15 cellular contexts compared by ENCODE assay signal in genomic region chr14:57464013-57464730, GRCh38. TPM values are rescaled to one million over a fixed set of nuclear protein-coding genes. Genes with fewer than 3 reads are reported as not detected.
DNase-seq lines count a peak whose midpoint lies in the region; ATAC-seq, FAIRE-seq and TF ChIP-seq lines count a peak whose summit lies in the region.
"Had no signal": no experiment of that assay in that cellular context is flagged by ENCODE, and none has a peak within 500 bp of the region (broad histone marks: within the 10 kb centered on the region; RNA-seq: fewer than 3 reads in every experiment).

No MANE protein-coding gene starts in this region.

- H3K4me1 ChIP-seq in upper lobe of right lung, result no peaks in the 10 kb centered on the region
- H3K4me1 ChIP-seq: transverse colon had no signal

- H3K4me3 ChIP-seq in upper lobe of right lung, result no peak overlapping the region
- H3K4me3 ChIP-seq: ovary, transverse colon had no signal

- no peak for FAIRE-seq in frontal cortex (lab: Jason Lieb, UNC)

- ATAC-seq in GM19043 (IDR thresholded peaks at IDR 0.05; ENCODE audit: low read depth, unreplicated experiment) (peak; percentile 81), HG02759 (IDR thresholded peaks at IDR 0.05; ENCODE audit: unreplicated experiment) (peak; percentile 96), HG03565 (IDR thresholded peaks at IDR 0.05; ENCODE audit: unreplicated experiment) (peak; percentile 53), natural killer cell (no peak), T-helper 17 cell (no peak), upper lobe of right lung (no peak)

- intact Hi-C loops in natural killer cell (cut with micrococcal nuclease), result no loop called here
- intact Hi-C loops in upper lobe of right lung (cut with DNase I), result no loop called here

- H3K9me3 Mint-ChIP-seq in natural killer cell, result peaks cover 0 to 2% of the 10 kb centered on the region in 2 donors

- no peaks in the 10 kb centered on the region for H3K9me3 ChIP-seq in T-helper 17 cell (ENCODE audit: control insufficient read depth, low read length, poor library complexity, severe bottlenecking)
- H3K9me3 ChIP-seq in upper lobe of right lung, result no peaks in the 10 kb centered on the region
- H3K9me3 ChIP-seq: ovary, transverse colon had no signal

- TF ChIP-seq CTCF in natural killer cell (IDR thresholded peaks at IDR 0.05), result no peak
- TF ChIP-seq CTCF in upper lobe of right lung (IDR thresholded peaks at IDR 0.05), result no peak

- H3K4me3 Mint-ChIP-seq in natural killer cell, result no peak overlapping the region
- H3K4me3 Mint-ChIP-seq in T-helper 17 cell, result no peak overlapping the region
- H3K4me3 Mint-ChIP-seq: activated naive CD8-positive, alpha-beta T cell had no signal

- peaks cover 0 to 8% of the 10 kb centered on the region in 2 donors for H3K27me3 Mint-ChIP-seq in natural killer cell (ENCODE audit: low read depth in 2 of 2)
- H3K27me3 Mint-ChIP-seq in T-helper 17 cell, result no peaks in the 10 kb centered on the region

- no peak overlapping the region for H3K27ac ChIP-seq in upper lobe of right lung
- H3K27ac ChIP-seq: ovary, transverse colon had no signal

- DNase-seq in A172 (ENCODE audit: low spot score) (peak; percentile 13), natural killer cell (no peak), T-helper 17 cell (no peak), upper lobe of right lung (no peak), frontal cortex (ENCODE audit: low spot score in 2 of 2) (no peak)
- DNase-seq: activated CD4-positive, CD25-positive, alpha-beta regulatory T cell; effector memory CD4-positive, alpha-beta T cell; NCI-H2081; ovary; transverse colon had no signal

- no peaks in the 10 kb centered on the region for H3K36me3 ChIP-seq in upper lobe of right lung
- H3K36me3 ChIP-seq: ovary, transverse colon had no signal

- H3K27me3 ChIP-seq in upper lobe of right lung, result no peaks in the 10 kb centered on the region
- H3K27me3 ChIP-seq: ovary, transverse colon had no signal

- H3K4me1 Mint-ChIP-seq in natural killer cell (no peaks in the 10 kb centered on the region), T-helper 17 cell (no peaks in the 10 kb centered on the region)

- H3K27ac Mint-ChIP-seq in natural killer cell (no peak overlapping the region), T-helper 17 cell (no peak overlapping the region)
- H3K27ac Mint-ChIP-seq: activated naive CD8-positive, alpha-beta T cell had no signal

- H3K36me3 Mint-ChIP-seq in natural killer cell (no peaks in the 10 kb centered on the region), T-helper 17 cell (ENCODE audit: low read depth) (no peaks in the 10 kb centered on the region)

RNA-seq across cellular contexts. Expression of gene CCDC198, which starts 29.5 kb away (rescaled TPM):
- total RNA-seq in A172 (2014; rRNA removed; shearing (Covaris generic)), result not detected in 2 replicates
- total RNA-seq in natural killer cell (not detected), T-helper 17 cell (not detected), upper lobe of right lung (not detected), frontal cortex (not detected)
- total RNA-seq: A673, transverse colon had no signal

Comparison
In these comparisons a context has a peak if more than half of its experiments do, and no peak if none do; other contexts are left out.
1. ATAC-seq: peak in GM19043 (single experiment), HG02759 (single experiment) and HG03565 (single experiment); none in natural killer cell (0 of 3), T-helper 17 cell (single experiment) and upper lobe of right lung (single experiment).